In genomic region chr5:139103762-139104161, GRCh38 we compare ENCODE assay signal across 28 cellular contexts.
A peak's percentile ranks its signal among the peaks of the same experiment; 100 is the strongest.
DNase-seq lines count a peak whose midpoint lies in the region; ATAC-seq, FAIRE-seq and TF ChIP-seq lines count a peak whose summit lies in the region.
"Had no signal": no experiment of that assay in that cellular context is flagged by ENCODE, and none has a peak within 500 bp of the region (broad histone marks: within the 10 kb centered on the region; RNA-seq: fewer than 3 reads in every experiment).

No MANE protein-coding gene starts in this region.

- H3K4me2 ChIP-seq in H9 (ENCODE audit: insufficient read depth, insufficient read length, low read length), result no peak overlapping the region
- H3K4me2 ChIP-seq: PC-9 had no signal

- H3K9me3 ChIP-seq in H9 (ENCODE audit: control insufficient read depth, low read depth, low read length) (no peaks in the 10 kb centered on the region), muscle layer of colon (ENCODE audit: low read length) (no peaks in the 10 kb centered on the region), thoracic aorta (no peaks in the 10 kb centered on the region)
- H3K9me3 ChIP-seq: neutrophil, prostate gland, upper lobe of right lung had no signal

- H3K27me3 ChIP-seq in H9 (ENCODE audit: insufficient read depth, low read length) (no peaks in the 10 kb centered on the region), bronchial epithelial cell (ENCODE audit: control insufficient read depth, insufficient read depth, low read length) (no peaks in the 10 kb centered on the region), muscle layer of colon (ENCODE audit: control insufficient read depth in 1 of 2, insufficient read depth in 2 of 2, low read length in 2 of 2) (no peaks in the 10 kb centered on the region), thoracic aorta (replicated peaks; ENCODE audit: insufficient read depth) (no peaks in the 10 kb centered on the region)
- H3K27me3 ChIP-seq: cardiac muscle cell, neutrophil, upper lobe of right lung had no signal

- H4K20me1 ChIP-seq in H9 (ENCODE audit: control insufficient read depth, insufficient read depth, insufficient read length), result no peaks in the 10 kb centered on the region

- no peak overlapping the region for H3T11ph ChIP-seq in H9 (ENCODE audit: low read length)

- H3K23ac ChIP-seq in H9 (ENCODE audit: insufficient read length, low read depth, low read length), result no peak overlapping the region

- FAIRE-seq in bronchial epithelial cell (lab: Jason Lieb, UNC), result peak; percentile 72
- FAIRE-seq: D721Med, GM19239, K562 had no signal

- no peak overlapping the region for H3K4me3 Mint-ChIP-seq in H9
- no peak overlapping the region for H3K4me3 Mint-ChIP-seq in activated CD4-positive, alpha-beta T cell treated with anti-CD3 and anti-CD28 coated beads, Interleukin-2, amount 10 ng/mL, durations not matched to agents 24 days and 14 days
- H3K4me3 Mint-ChIP-seq: activated naive CD4-positive, alpha-beta T cell treated with anti-CD3 and anti-CD28 coated beads, Interleukin-2, amount 50 U/mL, for 24 hours; CD4-positive, alpha-beta T cell; effector memory CD8-positive, alpha-beta T cell; naive B cell had no signal

- no peak overlapping the region for H3K27ac Mint-ChIP-seq in H9
- no peak overlapping the region for H3K27ac Mint-ChIP-seq in activated CD4-positive, alpha-beta T cell treated with anti-CD3 and anti-CD28 coated beads, Interleukin-2, amount 10 ng/mL, durations not matched to agents 24 days and 14 days
- H3K27ac Mint-ChIP-seq: activated naive CD4-positive, alpha-beta T cell treated with anti-CD3 and anti-CD28 coated beads, Interleukin-2, amount 50 U/mL, for 24 hours; activated T-helper 2 cell treated with anti-CD3 and anti-CD28 coated beads, Interferon-gamma antibody, Interleukin-2, Interleukin-4, amounts not matched to agents 10 μg/mL and 5 μg/mL and 100 μg/mL, durations not matched to agents 14 hours and 24 hours and 36 hours; CD4-positive, alpha-beta T cell had no signal

- H4K8ac ChIP-seq in H9 (replicated peaks; ENCODE audit: insufficient read length, low read depth, low read length), result no peak overlapping the region

- H3K9me3 Mint-ChIP-seq in H9, result no peaks in the 10 kb centered on the region
- H3K9me3 Mint-ChIP-seq in activated CD4-positive, alpha-beta T cell treated with anti-CD3 and anti-CD28 coated beads, Interleukin-2, amount 10 ng/mL, durations not matched to agents 24 days and 14 days, result no peaks in the 10 kb centered on the region
- H3K9me3 Mint-ChIP-seq: activated naive CD4-positive, alpha-beta T cell treated with anti-CD3 and anti-CD28 coated beads, Interleukin-2, amount 50 U/mL, for 24 hours; activated T-helper 2 cell treated with anti-CD3 and anti-CD28 coated beads, Interferon-gamma antibody, Interleukin-2, Interleukin-4, amounts not matched to agents 10 μg/mL and 5 μg/mL and 100 μg/mL, durations not matched to agents 14 hours and 24 hours and 36 hours; CD4-positive, alpha-beta T cell; effector memory CD8-positive, alpha-beta T cell; naive B cell had no signal

- H3K36me3 Mint-ChIP-seq in H9 (ENCODE audit: insufficient read depth in 1 of 3, low read depth in 3 of 3), result no peaks in the 10 kb centered on the region
- H3K36me3 Mint-ChIP-seq in activated CD4-positive, alpha-beta T cell treated with anti-CD3 and anti-CD28 coated beads, Interleukin-2, amount 10 ng/mL, durations not matched to agents 24 days and 14 days (ENCODE audit: low read depth), result no peaks in the 10 kb centered on the region

- H3K9ac ChIP-seq in H9 (ENCODE audit: extremely low read depth, insufficient read length, low read length), result no peak overlapping the region
- no peak overlapping the region for H3K9ac ChIP-seq in muscle layer of colon (ENCODE audit: low read length)

- no peaks in the 10 kb centered on the region; the same call in 1 of the 2 replicates for H3K79me2 ChIP-seq in H9 (ENCODE audit: insufficient read depth, low read length)

- no peak overlapping the region for H2AFZ ChIP-seq in H9 (ENCODE audit: low read length)
- H2AFZ ChIP-seq: PC-9 had no signal

- no peak overlapping the region for H2BK120ac ChIP-seq in H9 (ENCODE audit: low read depth, low read length, poor library complexity, severe bottlenecking)

- H3K4me3 ChIP-seq in bronchial epithelial cell (ENCODE audit: low read depth, low read length), result no peak overlapping the region
- no peak overlapping the region for H3K4me3 ChIP-seq in muscle layer of colon (ENCODE audit: low read depth in 1 of 2, low read length in 2 of 2)
- no peak overlapping the region for H3K4me3 ChIP-seq in thoracic aorta
- H3K4me3 ChIP-seq: cardiac muscle cell, K562, PC-9, prostate gland, upper lobe of right lung had no signal

- no peaks in the 10 kb centered on the region for H3K27me3 Mint-ChIP-seq in H9 (ENCODE audit: low read depth)
- H3K27me3 Mint-ChIP-seq in activated CD4-positive, alpha-beta T cell treated with anti-CD3 and anti-CD28 coated beads, Interleukin-2, amount 10 ng/mL, durations not matched to agents 24 days and 14 days, result no peaks in the 10 kb centered on the region
- H3K27me3 Mint-ChIP-seq: activated naive CD4-positive, alpha-beta T cell treated with anti-CD3 and anti-CD28 coated beads, Interleukin-2, amount 50 U/mL, for 24 hours; CD4-positive, alpha-beta T cell; effector memory CD8-positive, alpha-beta T cell; naive B cell had no signal

- H3K27ac ChIP-seq in H9 (ENCODE audit: insufficient read length, low read depth, low read length) (no peak overlapping the region), muscle layer of colon (ENCODE audit: low read depth, low read length) (peak overlapping the region; percentile 86), thoracic aorta (peak overlapping the region; percentile 78 to 92)
- H3K27ac ChIP-seq: cardiac muscle cell, neutrophil, PC-9 had no signal

- H2BK15ac ChIP-seq in H9 (ENCODE audit: low read depth, low read length), result no peak overlapping the region

- ATAC-seq in thoracic aorta (ENCODE audit: insufficient number of reproducible peaks, low FRiP score, low read depth) (no peak), GM19452 (IDR thresholded peaks at IDR 0.05; ENCODE audit: unreplicated experiment) (no peak), HG02798 (IDR thresholded peaks at IDR 0.05; ENCODE audit: poor library complexity, unreplicated experiment) (no peak)
- ATAC-seq: effector memory CD8-positive, alpha-beta T cell; K562 had no signal

- no peak overlapping the region for H3K18ac ChIP-seq in H9 (ENCODE audit: insufficient read length, low read depth, low read length)

- no peak overlapping the region for H3K14ac ChIP-seq in H9 (ENCODE audit: insufficient read depth, low read length)

- no peak overlapping the region for H2BK5ac ChIP-seq in H9 (ENCODE audit: insufficient read length, low read length)

- H3K36me3 ChIP-seq in bronchial epithelial cell (ENCODE audit: control insufficient read depth, insufficient read depth, low read length) (no peaks in the 10 kb centered on the region), muscle layer of colon (ENCODE audit: insufficient read depth, low read length) (no peaks in the 10 kb centered on the region), thoracic aorta (no peaks in the 10 kb centered on the region)
- H3K36me3 ChIP-seq: cardiac muscle cell, neutrophil, prostate gland, upper lobe of right lung had no signal

- H3K4me1 Mint-ChIP-seq in H9, result peaks cover 39 to 41% of the 10 kb centered on the region in 2 experiments
- H3K4me1 Mint-ChIP-seq in activated CD4-positive, alpha-beta T cell treated with anti-CD3 and anti-CD28 coated beads, Interleukin-2, amount 10 ng/mL, durations not matched to agents 24 days and 14 days, result no peaks in the 10 kb centered on the region
- H3K4me1 Mint-ChIP-seq: activated naive CD4-positive, alpha-beta T cell treated with anti-CD3 and anti-CD28 coated beads, Interleukin-2, amount 50 U/mL, for 24 hours; naive B cell had no signal

- H3K4me1 ChIP-seq in H9 (ENCODE audit: insufficient read depth, low read length) (no peaks in the 10 kb centered on the region; the same call in 1 of the 2 replicates), muscle layer of colon (ENCODE audit: insufficient read depth, low read length) (peaks cover 49% of the 10 kb centered on the region), thoracic aorta (ENCODE audit: control insufficient read depth in 1 of 2, low read depth in 2 of 2) (peaks cover 26 to 63% of the 10 kb centered on the region in 2 donors)
- H3K4me1 ChIP-seq: prostate gland had no signal

- no peak overlapping the region for H2BK20ac ChIP-seq in H9 (ENCODE audit: low read depth, low read length, poor library complexity, severe bottlenecking)

- H2AK5ac ChIP-seq in H9 (ENCODE audit: insufficient read length, low read length), result no peak overlapping the region

- H3K4ac ChIP-seq in H9 (ENCODE audit: low read depth, low read length), result no peak overlapping the region

- H3K79me1 ChIP-seq in H9 (ENCODE audit: insufficient read depth, low read depth, low read length, poor library complexity, severe bottlenecking), result no peaks in the 10 kb centered on the region

- intact Hi-C loops in activated CD4-positive, alpha-beta T cell treated with anti-CD3 and anti-CD28 coated beads, Interleukin-2, amount 10 ng/mL, durations not matched to agents 24 days and 14 days (cut with micrococcal nuclease), result no loop called here

- no peak overlapping the region for H4K91ac ChIP-seq in H9 (ENCODE audit: insufficient read length, low read depth, low read length)

- no peak for TF ChIP-seq CTCF in H9 (conservative IDR thresholded peaks at IDR 0.05)
- no peak for TF ChIP-seq CTCF in bronchial epithelial cell (IDR thresholded peaks at IDR 0.05; ENCODE audit: insufficient read depth, low read length, severe bottlenecking)
- TF ChIP-seq CTCF in thoracic aorta (IDR thresholded peaks at IDR 0.05), result no peak

- no peak overlapping the region for H2BK12ac ChIP-seq in H9 (ENCODE audit: insufficient read length, low read depth, low read length)

- H3K56ac ChIP-seq in H9 (ENCODE audit: insufficient read length, low read depth, low read length), result no peak overlapping the region

- DNase-seq in H9, result peak; percentile 2
- DNase-seq in bronchial epithelial cell (ENCODE audit: low read depth), result no peak
- no peak for DNase-seq in thoracic aorta (ENCODE audit: low spot score)
- no peak for DNase-seq in activated CD4-positive, alpha-beta T cell treated with anti-CD3 and anti-CD28 coated beads, Interleukin-2, amount 10 ng/mL, durations not matched to agents 24 days and 14 days
- DNase-seq: amygdala; CD4-positive, alpha-beta T cell; cortex of kidney; effector memory CD8-positive, alpha-beta T cell; naive B cell; NCI-H1436; NCI-H2081 treated with DMSO at 0.1 percent for 48 hours; NCI-H226; NCI-H526 treated with DMSO at 0.1 percent for 48 hours; PC-9; Right ventricle myocardium superior; stimulated activated CD4-positive, alpha-beta T cell treated with anti-CD3 and anti-CD28 coated beads, Interleukin-4, amount 100 ng/mL, for 24 hours; upper lobe of right lung had no signal

- no peaks in the 10 kb centered on the region for H3K23me2 ChIP-seq in H9 (ENCODE audit: insufficient read length, low read depth, low read length, poor library complexity, severe bottlenecking)

- H4K5ac ChIP-seq in H9 (ENCODE audit: insufficient read length, low read depth, low read length), result no peak overlapping the region
